ENCODE assay signal across 8 cellular contexts in genomic region chr17:63841350-63842172, GRCh38. TPM values are rescaled to one million over a fixed set of nuclear protein-coding genes. Genes with fewer than 3 reads are reported as not detected.
DNase-seq lines count a peak whose midpoint lies in the region; ATAC-seq, FAIRE-seq and TF ChIP-seq lines count a peak whose summit lies in the region.

No MANE protein-coding gene starts in this region.

- DNase-seq in A549 (ENCODE audit: low read depth in 1 of 2, low spot score in 1 of 2), result no peak
- DNase-seq in GM12864 (ENCODE audit: low read depth), result no peak
- DNase-seq in SJSA1 (ENCODE audit: low read depth in 1 of 2, low spot score in 2 of 2), result peak; percentile 62 to 66
- DNase-seq in ecto neural progenitor cell (ENCODE audit: low spot score), result peak; percentile 78
- peak; percentile 47 to 54 for DNase-seq in lung microvascular endothelial cell (ENCODE audit: low read depth in 2 of 2)
- peak; percentile 64 for DNase-seq in testis
- no peak for DNase-seq in SKM-1 treated with dmso at 0.1 percent for 144 hours (lab: John Stamatoyannopoulos, UW; ENCODE audit: unreplicated experiment)

- H3K4me2 ChIP-seq in A549, result peak overlapping the region; percentile 96

- H3K27me3 ChIP-seq in SJSA1 (replicated peaks) (no peaks in the 10 kb centered on the region), testis (no peaks in the 10 kb centered on the region)

- H3K4me3 ChIP-seq in A549 (peak overlapping the region; percentile 89), GM12864 (ENCODE audit: low read depth, low read length) (peak overlapping the region; percentile 78), SJSA1 (peak overlapping the region; percentile 84), testis (peak overlapping the region; percentile 88 to 96)

- WGBS in A549 (ENCODE audit: missing lambda C conversion rate), result 15% methylated on average over 23 of the region's 26 CpGs
- WGBS in testis, 2 donors, result 1 to 2% methylated on average over 25 to 26 of the region's 26 CpGs

- no peak for TF ChIP-seq POLR2A in A549 (IDR thresholded peaks at IDR 0.05; ENCODE audit: low read length)
- TF ChIP-seq POLR2A in testis (IDR thresholded peaks at IDR 0.05), result no peak

- TF ChIP-seq RAD21 in A549 (conservative IDR thresholded peaks at IDR 0.05 in 1 of 2, IDR thresholded peaks at IDR 0.05 in 1 of 2), result no peak

- H3K9me3 ChIP-seq in A549 (no peaks in the 10 kb centered on the region), SJSA1 (replicated peaks) (no peaks in the 10 kb centered on the region; the same call in 1 of the 2 replicates), testis (no peaks in the 10 kb centered on the region)

- FAIRE-seq in A549 (lab: Jason Lieb, UNC), result no peak

- POLR2A ChIA-PET in A549 (lab: Yijun Ruan, JAX), result interaction anchor here (0.9 to 1.0 kb wide), 2 partner anchors 13 to 304 kb away, joined by 3 read pairs; no protein-coding TSS in a partner anchor

- H3K4me1 ChIP-seq in A549 (peaks cover 32% of the 10 kb centered on the region), SJSA1 (replicated peaks) (peaks cover 19% of the 10 kb centered on the region), testis (peaks cover 43% of the 10 kb centered on the region)

- H3K36me3 ChIP-seq in SJSA1 (peaks cover 19% of the 10 kb centered on the region), testis (ENCODE audit: low read depth, missing control alignments) (no peaks in the 10 kb centered on the region)

- intact Hi-C loops in testis (cut with DNase I; ENCODE audit: low total_unique reads), result no loop called here

- TF ChIP-seq EP300 in A549 (IDR thresholded peaks at IDR 0.05), result no peak

- no peak for TF ChIP-seq CTCF in A549 (IDR thresholded peaks at IDR 0.05)
- TF ChIP-seq CTCF in GM12864 (IDR thresholded peaks at IDR 0.05; ENCODE audit: low read depth, low read length, missing control alignments), result no peak
- TF ChIP-seq CTCF in testis (IDR thresholded peaks at IDR 0.05), result no peak

- ATAC-seq in A549, result peak; percentile 30 to 48
- ATAC-seq in GM18907 (IDR thresholded peaks at IDR 0.05; ENCODE audit: unreplicated experiment), result no peak

- H3K27ac ChIP-seq in A549 (peak overlapping the region; percentile 94 to 97), SJSA1 (no peak overlapping the region; the same call in 1 of the 2 replicates), testis (peak overlapping the region; percentile 91 to 97)

- CTCF ChIA-PET in A549 (lab: Yijun Ruan, JAX), result interaction anchor here (1.2 to 4.3 kb wide), 4 partner anchors 9 to 24 kb away, joined by 5 to 23 read pairs (median 6); partner anchors contain the start of genes FTSJ3 and PSMC5

TF ChIP-seq in A549, 52 proteins besides CTCF, POLR2A, EP300 and RAD21:
- TF ChIP-seq ZC3H11A (IDR thresholded peaks at IDR 0.05), result no peak
- no peak for TF ChIP-seq TFCP2L1 (CRISPR knock-in tag; IDR thresholded peaks at IDR 0.05)
- no peak for TF ChIP-seq GATA3 (IDR thresholded peaks at IDR 0.05; ENCODE audit: borderline replicate concordance)
- TF ChIP-seq ESRRA (IDR thresholded peaks at IDR 0.05; ENCODE audit: borderline replicate concordance, low read length), result no peak
- no peak for TF ChIP-seq EHF (CRISPR knock-in tag; IDR thresholded peaks at IDR 0.05)
- TF ChIP-seq SREBF2 (IDR thresholded peaks at IDR 0.05), result no peak
- no peak for TF ChIP-seq HDAC2 (IDR thresholded peaks at IDR 0.05)

RNA-seq across cellular contexts. Expression of gene SMARCD2, which starts 0.9 kb away (rescaled TPM):
- polyA plus RNA-seq in A549 (2011; rRNA removed) (52.7 and 61.9 TPM in 2 replicates), A549 (2017; fragmentation: RNase III; extraction: RNeasy Plus Mini Kit Qiagen cat#74134 plus additional on column Dnase treatment) (37.5 to 40.4 TPM (median 39.8 TPM) in 3 replicates), testis (ENCODE audit: insufficient read depth, low read depth, low replicate concordance) (95.2 TPM)
- 54.2 and 62.9 TPM in 2 replicates for polyA plus RNA-seq in A549 (2012; cell fraction: cytosol; rRNA removed)
- 76.0 and 84.7 TPM in 2 replicates for polyA plus RNA-seq in A549 (2012; cell fraction: nucleus; rRNA removed)
- polyA minus RNA-seq in A549 (2011; rRNA and poly(A)+ RNA removed), result 94.7 and 102 TPM in 2 replicates
- total RNA-seq in SJSA1 (2014; rRNA removed; shearing (Covaris generic)), result 75.9 and 115 TPM in 2 replicates
- total RNA-seq in lung microvascular endothelial cell (49.2 and 54.3 TPM in 2 replicates), testis (100 to 1,000 TPM; 121 to 122 TPM)

RNA-seq across cellular contexts. Expression of gene FTSJ3, which starts 14.1 kb away (rescaled TPM):
- 62.6 and 74.5 TPM in 2 replicates for polyA plus RNA-seq in A549 (2011; rRNA removed)
- polyA plus RNA-seq in A549 (2012; cell fraction: cytosol; rRNA removed), result 54.7 and 62.3 TPM in 2 replicates
- polyA plus RNA-seq in A549 (2012; cell fraction: nucleus; rRNA removed), result 82.3 and 82.7 TPM in 2 replicates
- 95.7 to 104 TPM (median 98.6 TPM) in 3 replicates for polyA plus RNA-seq in A549 (2017; fragmentation: RNase III; extraction: RNeasy Plus Mini Kit Qiagen cat#74134 plus additional on column Dnase treatment)
- 92.7 and 119 TPM in 2 replicates for polyA minus RNA-seq in A549 (2011; rRNA and poly(A)+ RNA removed)
- total RNA-seq in SJSA1 (2014; rRNA removed; shearing (Covaris generic)), result 68.9 and 80.2 TPM in 2 replicates
- 51.4 and 59.9 TPM in 2 replicates for total RNA-seq in lung microvascular endothelial cell
- 10 to 100 TPM; 47.2 to 59.7 TPM for total RNA-seq in testis
- polyA plus RNA-seq in testis (ENCODE audit: insufficient read depth, low read depth, low replicate concordance), result 39.9 TPM

RNA-seq across cellular contexts. Expression of gene PSMC5, which starts 14.3 kb away (rescaled TPM):
- 222 and 303 TPM in 2 replicates for polyA plus RNA-seq in A549 (2011; rRNA removed)
- 297 and 348 TPM in 2 replicates for polyA plus RNA-seq in A549 (2012; cell fraction: cytosol; rRNA removed)
- 173 and 210 TPM in 2 replicates for polyA plus RNA-seq in A549 (2012; cell fraction: nucleus; rRNA removed)
- 399 to 406 TPM (median 399 TPM) in 3 replicates for polyA plus RNA-seq in A549 (2017; fragmentation: RNase III; extraction: RNeasy Plus Mini Kit Qiagen cat#74134 plus additional on column Dnase treatment)
- 234 and 240 TPM in 2 replicates for polyA minus RNA-seq in A549 (2011; rRNA and poly(A)+ RNA removed)
- total RNA-seq in SJSA1 (2014; rRNA removed; shearing (Covaris generic)), result 54.4 and 63.7 TPM in 2 replicates
- 59.9 and 70.6 TPM in 2 replicates for total RNA-seq in lung microvascular endothelial cell
- 100 to 1,000 TPM; 121 to 145 TPM for total RNA-seq in testis
- 269 TPM for polyA plus RNA-seq in testis (ENCODE audit: insufficient read depth, low read depth, low replicate concordance)

RNA-seq across cellular contexts. Expression of gene CSH2, which starts 31.9 kb away (rescaled TPM):
- polyA plus RNA-seq in A549 (2011; rRNA removed) (not detected in 2 replicates), A549 (2017; fragmentation: RNase III; extraction: RNeasy Plus Mini Kit Qiagen cat#74134 plus additional on column Dnase treatment) (not detected in 3 replicates), testis (ENCODE audit: insufficient read depth, low read depth, low replicate concordance) (not detected)
- polyA plus RNA-seq in A549 (2012; cell fraction: cytosol; rRNA removed), result not detected in 2 replicates
- not detected in 2 replicates for polyA plus RNA-seq in A549 (2012; cell fraction: nucleus; rRNA removed)
- polyA minus RNA-seq in A549 (2011; rRNA and poly(A)+ RNA removed), result not detected in 2 replicates
- total RNA-seq in SJSA1 (2014; rRNA removed; shearing (Covaris generic)), result not detected in 2 replicates
- total RNA-seq in lung microvascular endothelial cell (not detected in 2 replicates), testis (under 1 TPM in 1 of 2 donors, not detected in 1; 0.47 TPM)

RNA-seq across cellular contexts. Expression of gene GH2, which starts 40.2 kb away (rescaled TPM):
- polyA plus RNA-seq in A549 (2011; rRNA removed) (not detected in 2 replicates), A549 (2017; fragmentation: RNase III; extraction: RNeasy Plus Mini Kit Qiagen cat#74134 plus additional on column Dnase treatment) (not detected in 3 replicates), testis (ENCODE audit: insufficient read depth, low read depth, low replicate concordance) (not detected)
- polyA plus RNA-seq in A549 (2012; cell fraction: cytosol; rRNA removed), result not detected in 2 replicates
- polyA plus RNA-seq in A549 (2012; cell fraction: nucleus; rRNA removed), result not detected in 2 replicates
- not detected in 2 replicates for polyA minus RNA-seq in A549 (2011; rRNA and poly(A)+ RNA removed)
- not detected in 2 replicates for total RNA-seq in SJSA1 (2014; rRNA removed; shearing (Covaris generic))
- total RNA-seq in lung microvascular endothelial cell (not detected in 2 replicates), testis (under 1 TPM in 1 of 2 donors, not detected in 1; 0.62 TPM)

Comparison
In these comparisons a context has a peak if more than half of its experiments do, and no peak if none do; other contexts are left out.
1. DNase-seq: peak in SJSA1 (2 of 2), ecto neural progenitor cell (single experiment), lung microvascular endothelial cell (2 of 2) and testis (single experiment); none in A549 (0 of 2), GM12864 (single experiment) and SKM-1 treated with dmso at 0.1 percent for 144 hours (single experiment).
2. Peak in every context shown above with its lines, with median percentiles within 50 percentile points of each other: H3K4me3 ChIP-seq.